In genomic region chrX:154542723-154543424, GRCh38 we compare ENCODE assay signal across 9 cellular contexts. TPM values are rescaled to one million over a fixed set of nuclear protein-coding genes. Genes with fewer than 3 reads are reported as not detected.
DNase-seq lines count a peak whose midpoint lies in the region; ATAC-seq lines count a peak whose summit lies in the region.
"Had no signal": no experiment of that assay in that cellular context is flagged by ENCODE, and none has a peak within 500 bp of the region (broad histone marks: within the 10 kb centered on the region; RNA-seq: fewer than 3 reads in every experiment).

No MANE protein-coding gene starts in this region.

- H3K4me2 ChIP-seq in GM23248 (ENCODE audit: unreplicated experiment): no peak overlapping the region

- H2AFZ ChIP-seq in GM23248: no peak overlapping the region

- H3K9ac ChIP-seq in GM23248: peak overlapping the region; percentile 77

- no peaks in the 10 kb centered on the region for H3K9me2 ChIP-seq in GM23248 (ENCODE audit: insufficient read depth)

- in situ Hi-C loops in GM23248 (cut with MboI): no loop called here

- DNase-seq in GM23248: no peak
- no peak for DNase-seq in SJCRH30
- peak; percentile 27 for DNase-seq in dermis blood vessel endothelial cell
- DNase-seq in stimulated activated CD4-positive, alpha-beta T cell treated with anti-CD3 and anti-CD28 coated beads, Interleukin-1b, Interleukin-23, amount 100 ng/mL, for 48 hours: peak; percentile 37
- no peak for DNase-seq in dedifferentiated amniotic fluid mesenchymal stem cell (ENCODE audit: extremely low spot score)
- DNase-seq in NCI-H1417 (lab: John Stamatoyannopoulos, UW): no peak
- DNase-seq in NCI-H69 (lab: John Stamatoyannopoulos, UW): no peak

- no peak overlapping the region for H3K4me3 ChIP-seq in GM23248
- H3K4me3 ChIP-seq in SJCRH30: no peak overlapping the region
- H3K4me3 ChIP-seq: SK-N-MC had no signal

- H3K79me2 ChIP-seq in GM23248 (ENCODE audit: insufficient read depth): peaks cover 35% of the 10 kb centered on the region

- peaks cover 3% of the 10 kb centered on the region; the same call in 1 of the 2 replicates for H3F3A ChIP-seq in GM23248 (ENCODE audit: insufficient read depth)

- H3K27me3 ChIP-seq in GM23248 (replicated peaks; ENCODE audit: insufficient read depth): no peaks in the 10 kb centered on the region
- no peaks in the 10 kb centered on the region for H3K27me3 ChIP-seq in SJCRH30

- 89% methylated on average over 18 to 20 of the region's 20 CpGs for WGBS in GM23248 (ENCODE audit: low coverage in 1 of 2, low lambda C conversion rate in 2 of 2, missing lambda C conversion rate in 2 of 2), 2 experiments

- H3K9me3 ChIP-seq in GM23248 (ENCODE audit: low read depth) (no peaks in the 10 kb centered on the region), SJCRH30 (replicated peaks) (no peaks in the 10 kb centered on the region)

- peaks cover 15% of the 10 kb centered on the region for H3K4me1 ChIP-seq in GM23248 (ENCODE audit: insufficient read depth)
- peaks cover 16% of the 10 kb centered on the region for H3K4me1 ChIP-seq in SJCRH30

- H3K36me3 ChIP-seq in GM23248 (ENCODE audit: low read depth) (no peaks in the 10 kb centered on the region), SJCRH30 (no peaks in the 10 kb centered on the region)

- no peak for ATAC-seq in HG03159 (IDR thresholded peaks at IDR 0.05; ENCODE audit: unreplicated experiment)

- H3K27ac ChIP-seq in GM23248 (peak overlapping the region; percentile 93), SJCRH30 (peak overlapping the region; percentile 69)

- no peaks in the 10 kb centered on the region for H4K20me1 ChIP-seq in GM23248 (ENCODE audit: insufficient read depth)

RNA-seq across cellular contexts. Expression of gene G6PD, which starts 3.8 kb away (rescaled TPM):
- 55.0 and 66.0 TPM in 2 replicates for total RNA-seq in GM23248 (2014; rRNA removed; shearing (Covaris generic))
- 42.5 and 44.3 TPM in 2 replicates for polyA plus RNA-seq in GM23248 (2016; fragmentation: Nextera tagmentation; extraction: Ambion mirVana)
- 19.4 and 21.9 TPM in 2 replicates for total RNA-seq in SJCRH30 (2014; rRNA removed; shearing (Covaris generic))
- total RNA-seq in dermis blood vessel endothelial cell: 29.1 and 117 TPM in 2 replicates

RNA-seq across cellular contexts. Expression of gene IKBKG, which starts 4.5 kb away (rescaled TPM):
- 18.0 and 25.9 TPM in 2 replicates for total RNA-seq in GM23248 (2014; rRNA removed; shearing (Covaris generic))
- 26.2 and 29.5 TPM in 2 replicates for polyA plus RNA-seq in GM23248 (2016; fragmentation: Nextera tagmentation; extraction: Ambion mirVana)
- total RNA-seq in SJCRH30 (2014; rRNA removed; shearing (Covaris generic)): 9.5 and 10.5 TPM in 2 replicates
- 15.5 and 22.1 TPM in 2 replicates for total RNA-seq in dermis blood vessel endothelial cell

RNA-seq across cellular contexts. Expression of gene FAM3A, which starts 26.8 kb away (rescaled TPM):
- total RNA-seq in GM23248 (2014; rRNA removed; shearing (Covaris generic)): 27.8 and 43.6 TPM in 2 replicates
- polyA plus RNA-seq in GM23248 (2016; fragmentation: Nextera tagmentation; extraction: Ambion mirVana): 35.2 and 35.7 TPM in 2 replicates
- total RNA-seq in SJCRH30 (2014; rRNA removed; shearing (Covaris generic)): 12.2 and 13.6 TPM in 2 replicates
- total RNA-seq in dermis blood vessel endothelial cell: 25.5 and 27.7 TPM in 2 replicates

RNA-seq across cellular contexts. Expression of gene CTAG1A, which starts 42.1 kb away (rescaled TPM):
- total RNA-seq in GM23248 (2014; rRNA removed; shearing (Covaris generic)): not detected in 2 replicates
- not detected in 2 replicates for polyA plus RNA-seq in GM23248 (2016; fragmentation: Nextera tagmentation; extraction: Ambion mirVana)
- not detected in 2 replicates for total RNA-seq in SJCRH30 (2014; rRNA removed; shearing (Covaris generic))
- not detected in 2 replicates for total RNA-seq in dermis blood vessel endothelial cell

RNA-seq across cellular contexts. Expression of gene SLC10A3, which starts 52.4 kb away (rescaled TPM):
- 48.3 and 61.0 TPM in 2 replicates for total RNA-seq in GM23248 (2014; rRNA removed; shearing (Covaris generic))
- polyA plus RNA-seq in GM23248 (2016; fragmentation: Nextera tagmentation; extraction: Ambion mirVana): 49.4 and 50.8 TPM in 2 replicates
- total RNA-seq in SJCRH30 (2014; rRNA removed; shearing (Covaris generic)): 13.2 and 13.7 TPM in 2 replicates
- total RNA-seq in dermis blood vessel endothelial cell: 22.1 and 39.9 TPM in 2 replicates

Comparison
In these comparisons a context has a peak if more than half of its experiments do, and no peak if none do; other contexts are left out.
1. DNase-seq: peak in dermis blood vessel endothelial cell (single experiment) and stimulated activated CD4-positive, alpha-beta T cell treated with anti-CD3 and anti-CD28 coated beads, Interleukin-1b, Interleukin-23, amount 100 ng/mL, for 48 hours (single experiment); none in GM23248 (single experiment), SJCRH30 (0 of 2), dedifferentiated amniotic fluid mesenchymal stem cell (single experiment), NCI-H1417 (0 of 3) and NCI-H69 (single experiment).